ENCODE assay signal across 1 cellular context in genomic region chr22:41401781-41402648, GRCh38.
A peak's percentile ranks its signal among the peaks of the same experiment; 100 is the strongest.
TF ChIP-seq lines count a peak whose summit lies in the region.

No MANE protein-coding gene starts in this region.

TF ChIP-seq in HepG2, 621 proteins besides CTCF, POLR2A, EP300 and RAD21 (continued from another document and continues in another):
- TF ChIP-seq, protein P1, sequence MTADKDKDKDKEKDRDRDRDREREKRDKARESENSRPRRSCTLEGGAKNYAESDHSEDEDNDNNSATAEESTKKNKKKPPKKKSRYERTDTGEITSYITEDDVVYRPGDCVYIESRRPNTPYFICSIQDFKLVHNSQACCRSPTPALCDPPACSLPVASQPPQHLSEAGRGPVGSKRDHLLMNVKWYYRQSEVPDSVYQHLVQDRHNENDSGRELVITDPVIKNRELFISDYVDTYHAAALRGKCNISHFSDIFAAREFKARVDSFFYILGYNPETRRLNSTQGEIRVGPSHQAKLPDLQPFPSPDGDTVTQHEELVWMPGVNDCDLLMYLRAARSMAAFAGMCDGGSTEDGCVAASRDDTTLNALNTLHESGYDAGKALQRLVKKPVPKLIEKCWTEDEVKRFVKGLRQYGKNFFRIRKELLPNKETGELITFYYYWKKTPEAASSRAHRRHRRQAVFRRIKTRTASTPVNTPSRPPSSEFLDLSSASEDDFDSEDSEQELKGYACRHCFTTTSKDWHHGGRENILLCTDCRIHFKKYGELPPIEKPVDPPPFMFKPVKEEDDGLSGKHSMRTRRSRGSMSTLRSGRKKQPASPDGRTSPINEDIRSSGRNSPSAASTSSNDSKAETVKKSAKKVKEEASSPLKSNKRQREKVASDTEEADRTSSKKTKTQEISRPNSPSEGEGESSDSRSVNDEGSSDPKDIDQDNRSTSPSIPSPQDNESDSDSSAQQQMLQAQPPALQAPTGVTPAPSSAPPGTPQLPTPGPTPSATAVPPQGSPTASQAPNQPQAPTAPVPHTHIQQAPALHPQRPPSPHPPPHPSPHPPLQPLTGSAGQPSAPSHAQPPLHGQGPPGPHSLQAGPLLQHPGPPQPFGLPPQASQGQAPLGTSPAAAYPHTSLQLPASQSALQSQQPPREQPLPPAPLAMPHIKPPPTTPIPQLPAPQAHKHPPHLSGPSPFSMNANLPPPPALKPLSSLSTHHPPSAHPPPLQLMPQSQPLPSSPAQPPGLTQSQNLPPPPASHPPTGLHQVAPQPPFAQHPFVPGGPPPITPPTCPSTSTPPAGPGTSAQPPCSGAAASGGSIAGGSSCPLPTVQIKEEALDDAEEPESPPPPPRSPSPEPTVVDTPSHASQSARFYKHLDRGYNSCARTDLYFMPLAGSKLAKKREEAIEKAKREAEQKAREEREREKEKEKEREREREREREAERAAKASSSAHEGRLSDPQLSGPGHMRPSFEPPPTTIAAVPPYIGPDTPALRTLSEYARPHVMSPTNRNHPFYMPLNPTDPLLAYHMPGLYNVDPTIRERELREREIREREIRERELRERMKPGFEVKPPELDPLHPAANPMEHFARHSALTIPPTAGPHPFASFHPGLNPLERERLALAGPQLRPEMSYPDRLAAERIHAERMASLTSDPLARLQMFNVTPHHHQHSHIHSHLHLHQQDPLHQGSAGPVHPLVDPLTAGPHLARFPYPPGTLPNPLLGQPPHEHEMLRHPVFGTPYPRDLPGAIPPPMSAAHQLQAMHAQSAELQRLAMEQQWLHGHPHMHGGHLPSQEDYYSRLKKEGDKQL (CRISPR knock-in tag; IDR thresholded peaks at IDR 0.05; ENCODE audit: low read depth): no peak
- no peak for TF ChIP-seq ZSCAN25 (CRISPR knock-in tag; IDR thresholded peaks at IDR 0.05)
- TF ChIP-seq ZNF678 (CRISPR knock-in tag; IDR thresholded peaks at IDR 0.05): no peak
- TF ChIP-seq, protein P2, sequence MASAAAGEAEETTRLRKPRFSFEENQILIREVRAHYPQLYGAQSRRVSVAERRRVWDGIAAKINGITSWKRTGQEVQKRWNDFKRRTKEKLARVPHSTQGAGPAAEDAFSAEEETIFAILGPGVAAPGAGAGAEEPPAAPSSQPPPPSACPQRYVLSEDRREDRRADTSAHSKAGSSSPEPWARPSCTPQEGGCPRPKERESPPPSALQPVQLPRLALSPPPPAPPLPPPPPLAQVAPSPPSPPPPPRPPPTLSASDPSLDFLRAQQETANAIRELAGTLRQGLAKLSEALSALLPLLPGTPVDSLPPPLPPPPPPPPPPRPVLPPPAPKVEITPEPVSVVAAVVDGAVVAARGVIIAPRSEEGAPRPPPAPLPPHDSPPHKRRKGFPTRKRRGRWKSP (CRISPR knock-in tag; IDR thresholded peaks at IDR 0.05): no peak
- TF ChIP-seq ZNF83 (CRISPR knock-in tag; IDR thresholded peaks at IDR 0.05; ENCODE audit: borderline replicate concordance): no peak
- peak; percentile 90 for TF ChIP-seq NR2C2 (CRISPR knock-in tag; IDR thresholded peaks at IDR 0.05; ENCODE audit: borderline replicate concordance)
- no peak for TF ChIP-seq ZNF24 (IDR thresholded peaks at IDR 0.05)
- no peak for TF ChIP-seq NCOA5 (CRISPR knock-in tag; IDR thresholded peaks at IDR 0.05)
- TF ChIP-seq XRCC5 (optimal IDR thresholded peaks at IDR 0.05; ENCODE audit: low read length): no peak
- TF ChIP-seq ZNF501 (CRISPR knock-in tag; IDR thresholded peaks at IDR 0.05): no peak
- no peak for TF ChIP-seq RCOR2 (CRISPR knock-in tag; IDR thresholded peaks at IDR 0.05)
- TF ChIP-seq IKZF1 (IDR thresholded peaks at IDR 0.05): no peak
- no peak for TF ChIP-seq ZNF280D (CRISPR knock-in tag; IDR thresholded peaks at IDR 0.05)
- TF ChIP-seq NR2F6 (IDR thresholded peaks at IDR 0.05): peak; percentile 75
- TF ChIP-seq NR2F6 (CRISPR knock-in tag; IDR thresholded peaks at IDR 0.05): peak; percentile 86
- TF ChIP-seq LRRFIP1 (CRISPR knock-in tag; conservative IDR thresholded peaks at IDR 0.05): no peak
- TF ChIP-seq HNF4A (CRISPR knock-in tag; IDR thresholded peaks at IDR 0.05): peak; percentile 90
- TF ChIP-seq KDM5B (CRISPR knock-in tag; IDR thresholded peaks at IDR 0.05; ENCODE audit: borderline replicate concordance): no peak
- no peak for TF ChIP-seq EED (CRISPR knock-in tag; IDR thresholded peaks at IDR 0.05)
- TF ChIP-seq KDM3A (CRISPR knock-in tag; IDR thresholded peaks at IDR 0.05; ENCODE audit: low read depth): no peak
- TF ChIP-seq ZNF782 (CRISPR knock-in tag; IDR thresholded peaks at IDR 0.05; ENCODE audit: borderline replicate concordance): no peak
- TF ChIP-seq KAT8 (CRISPR knock-in tag; IDR thresholded peaks at IDR 0.05): 0 out of 2 replicates have a peak, but pooled peaks have one; percentile 16
- no peak for TF ChIP-seq ZNF614 (CRISPR knock-in tag; IDR thresholded peaks at IDR 0.05; ENCODE audit: borderline replicate concordance)
- no peak for TF ChIP-seq KLF11 (CRISPR knock-in tag; IDR thresholded peaks at IDR 0.05)
- TF ChIP-seq ZNF225 (CRISPR knock-in tag; IDR thresholded peaks at IDR 0.05): no peak
- TF ChIP-seq TFAP4 (IDR thresholded peaks at IDR 0.05; ENCODE audit: borderline replicate concordance, low read depth): peak; percentile 68; the same call in 1 of the 2 replicates
- TF ChIP-seq, protein P3, sequence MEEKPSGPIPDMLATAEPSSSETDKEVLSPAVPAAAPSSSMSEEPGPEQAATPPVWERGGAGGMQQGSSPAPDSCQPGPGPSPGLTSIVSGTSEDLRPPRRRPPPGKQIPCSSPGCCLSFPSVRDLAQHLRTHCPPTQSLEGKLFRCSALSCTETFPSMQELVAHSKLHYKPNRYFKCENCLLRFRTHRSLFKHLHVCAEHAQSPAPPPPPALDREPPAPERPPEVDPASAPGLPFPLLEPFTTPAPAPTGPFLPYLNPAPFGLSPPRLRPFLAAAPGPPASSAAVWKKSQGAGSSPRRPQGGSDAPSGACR (CRISPR knock-in tag; IDR thresholded peaks at IDR 0.05): no peak
- TF ChIP-seq ELF3 (CRISPR knock-in tag; IDR thresholded peaks at IDR 0.05): peak; percentile 42; the same call in 1 of the 2 replicates
- TF ChIP-seq ZNF747 (CRISPR knock-in tag; IDR thresholded peaks at IDR 0.05; ENCODE audit: borderline replicate concordance): no peak
- no peak for TF ChIP-seq POLR2G (IDR thresholded peaks at IDR 0.05; ENCODE audit: low read depth, low read length)
- TF ChIP-seq, protein P4, sequence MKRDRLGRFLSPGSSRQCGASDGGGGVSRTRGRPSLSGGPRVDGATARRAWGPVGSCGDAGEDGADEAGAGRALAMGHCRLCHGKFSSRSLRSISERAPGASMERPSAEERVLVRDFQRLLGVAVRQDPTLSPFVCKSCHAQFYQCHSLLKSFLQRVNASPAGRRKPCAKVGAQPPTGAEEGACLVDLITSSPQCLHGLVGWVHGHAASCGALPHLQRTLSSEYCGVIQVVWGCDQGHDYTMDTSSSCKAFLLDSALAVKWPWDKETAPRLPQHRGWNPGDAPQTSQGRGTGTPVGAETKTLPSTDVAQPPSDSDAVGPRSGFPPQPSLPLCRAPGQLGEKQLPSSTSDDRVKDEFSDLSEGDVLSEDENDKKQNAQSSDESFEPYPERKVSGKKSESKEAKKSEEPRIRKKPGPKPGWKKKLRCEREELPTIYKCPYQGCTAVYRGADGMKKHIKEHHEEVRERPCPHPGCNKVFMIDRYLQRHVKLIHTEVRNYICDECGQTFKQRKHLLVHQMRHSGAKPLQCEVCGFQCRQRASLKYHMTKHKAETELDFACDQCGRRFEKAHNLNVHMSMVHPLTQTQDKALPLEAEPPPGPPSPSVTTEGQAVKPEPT (CRISPR knock-in tag; IDR thresholded peaks at IDR 0.05; ENCODE audit: low read depth): 0 out of 2 replicates have a peak, but pooled peaks have one; percentile 17
- TF ChIP-seq ZNF17 (CRISPR knock-in tag; IDR thresholded peaks at IDR 0.05): no peak
- no peak for TF ChIP-seq ZEB1 (IDR thresholded peaks at IDR 0.05; ENCODE audit: insufficient replicate concordance, low read depth)
- no peak for TF ChIP-seq TARDBP (CRISPR knock-in tag; IDR thresholded peaks at IDR 0.05)
- TF ChIP-seq, protein P5, sequence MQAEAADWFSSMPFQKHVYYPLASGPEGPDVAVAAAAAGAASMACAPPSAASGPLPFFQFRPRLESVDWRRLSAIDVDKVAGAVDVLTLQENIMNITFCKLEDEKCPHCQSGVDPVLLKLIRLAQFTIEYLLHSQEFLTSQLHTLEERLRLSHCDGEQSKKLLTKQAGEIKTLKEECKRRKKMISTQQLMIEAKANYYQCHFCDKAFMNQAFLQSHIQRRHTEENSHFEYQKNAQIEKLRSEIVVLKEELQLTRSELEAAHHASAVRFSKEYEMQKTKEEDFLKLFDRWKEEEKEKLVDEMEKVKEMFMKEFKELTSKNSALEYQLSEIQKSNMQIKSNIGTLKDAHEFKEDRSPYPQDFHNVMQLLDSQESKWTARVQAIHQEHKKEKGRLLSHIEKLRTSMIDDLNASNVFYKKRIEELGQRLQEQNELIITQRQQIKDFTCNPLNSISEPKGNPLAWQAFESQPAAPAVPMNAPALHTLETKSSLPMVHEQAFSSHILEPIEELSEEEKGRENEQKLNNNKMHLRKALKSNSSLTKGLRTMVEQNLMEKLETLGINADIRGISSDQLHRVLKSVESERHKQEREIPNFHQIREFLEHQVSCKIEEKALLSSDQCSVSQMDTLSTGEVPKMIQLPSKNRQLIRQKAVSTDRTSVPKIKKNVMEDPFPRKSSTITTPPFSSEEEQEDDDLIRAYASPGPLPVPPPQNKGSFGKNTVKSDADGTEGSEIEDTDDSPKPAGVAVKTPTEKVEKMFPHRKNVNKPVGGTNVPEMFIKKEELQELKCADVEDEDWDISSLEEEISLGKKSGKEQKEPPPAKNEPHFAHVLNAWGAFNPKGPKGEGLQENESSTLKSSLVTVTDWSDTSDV (CRISPR knock-in tag; IDR thresholded peaks at IDR 0.05): no peak
- TF ChIP-seq TBX3 (IDR thresholded peaks at IDR 0.05; ENCODE audit: borderline replicate concordance): no peak
- TF ChIP-seq ELF1 (CRISPR knock-in tag; IDR thresholded peaks at IDR 0.05): peak; percentile 32; the same call in 1 of the 2 replicates
- TF ChIP-seq ZNF672 (CRISPR knock-in tag; IDR thresholded peaks at IDR 0.05): no peak
- TF ChIP-seq, protein P6, sequence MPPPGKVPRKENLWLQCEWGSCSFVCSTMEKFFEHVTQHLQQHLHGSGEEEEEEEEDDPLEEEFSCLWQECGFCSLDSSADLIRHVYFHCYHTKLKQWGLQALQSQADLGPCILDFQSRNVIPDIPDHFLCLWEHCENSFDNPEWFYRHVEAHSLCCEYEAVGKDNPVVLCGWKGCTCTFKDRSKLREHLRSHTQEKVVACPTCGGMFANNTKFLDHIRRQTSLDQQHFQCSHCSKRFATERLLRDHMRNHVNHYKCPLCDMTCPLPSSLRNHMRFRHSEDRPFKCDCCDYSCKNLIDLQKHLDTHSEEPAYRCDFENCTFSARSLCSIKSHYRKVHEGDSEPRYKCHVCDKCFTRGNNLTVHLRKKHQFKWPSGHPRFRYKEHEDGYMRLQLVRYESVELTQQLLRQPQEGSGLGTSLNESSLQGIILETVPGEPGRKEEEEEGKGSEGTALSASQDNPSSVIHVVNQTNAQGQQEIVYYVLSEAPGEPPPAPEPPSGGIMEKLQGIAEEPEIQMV (CRISPR knock-in tag; IDR thresholded peaks at IDR 0.05; ENCODE audit: low read depth): no peak
- TF ChIP-seq SCMH1 (CRISPR knock-in tag; IDR thresholded peaks at IDR 0.05; ENCODE audit: borderline replicate concordance): no peak
- TF ChIP-seq MYNN (CRISPR knock-in tag; IDR thresholded peaks at IDR 0.05; ENCODE audit: low read depth): no peak
- TF ChIP-seq TGIF2 (CRISPR knock-in tag; IDR thresholded peaks at IDR 0.05): no peak
- TF ChIP-seq FOXO1 (CRISPR knock-in tag; IDR thresholded peaks at IDR 0.05): no peak
- no peak for TF ChIP-seq HOXA7 (CRISPR knock-in tag; IDR thresholded peaks at IDR 0.05)
